In genomic region chr7:78057571-78057970, GRCh38 we compare ENCODE assay signal across 15 cellular contexts.
"Had no signal": no experiment of that assay in that cellular context is flagged by ENCODE, and none has a peak within 500 bp of the region (broad histone marks: within the 10 kb centered on the region; RNA-seq: fewer than 3 reads in every experiment).

No MANE protein-coding gene starts in this region.

- H3K4me3 ChIP-seq: esophagus squamous epithelium, right atrium auricular region, sigmoid colon had no signal

- H3K27ac ChIP-seq: esophagus squamous epithelium, heart left ventricle, neutrophil, right atrium auricular region, sigmoid colon had no signal

- H3K36me3 ChIP-seq: esophagus squamous epithelium, heart left ventricle, neutrophil, right atrium auricular region, sigmoid colon had no signal

- H3K9me3 ChIP-seq: esophagus squamous epithelium, heart left ventricle, neutrophil, right atrium auricular region, sigmoid colon had no signal

- H3K4me1 ChIP-seq: esophagus squamous epithelium, heart left ventricle, right atrium auricular region, sigmoid colon had no signal

- DNase-seq: effector memory CD8-positive, alpha-beta T cell; esophagus squamous epithelium; foreskin melanocyte; heart left ventricle; hippocampal formation; left colon; left ventricle myocardium superior; naive thymus-derived CD8-positive, alpha-beta T cell; sigmoid colon; small intestine; stimulated activated CD4-positive, alpha-beta T cell treated with anti-CD3 and anti-CD28 coated beads, Interleukin-12 subunit alpha, Interleukin-12 subunit beta, amount 100 ng/mL, for 4 hours; stimulated activated naive CD4-positive, alpha-beta T cell; trophoblast cell had no signal

- H3K27me3 ChIP-seq: esophagus squamous epithelium, heart left ventricle, right atrium auricular region, sigmoid colon had no signal
